Comparison of ENCODE assay signal across 1 cellular context in the genomic region with DNA sequence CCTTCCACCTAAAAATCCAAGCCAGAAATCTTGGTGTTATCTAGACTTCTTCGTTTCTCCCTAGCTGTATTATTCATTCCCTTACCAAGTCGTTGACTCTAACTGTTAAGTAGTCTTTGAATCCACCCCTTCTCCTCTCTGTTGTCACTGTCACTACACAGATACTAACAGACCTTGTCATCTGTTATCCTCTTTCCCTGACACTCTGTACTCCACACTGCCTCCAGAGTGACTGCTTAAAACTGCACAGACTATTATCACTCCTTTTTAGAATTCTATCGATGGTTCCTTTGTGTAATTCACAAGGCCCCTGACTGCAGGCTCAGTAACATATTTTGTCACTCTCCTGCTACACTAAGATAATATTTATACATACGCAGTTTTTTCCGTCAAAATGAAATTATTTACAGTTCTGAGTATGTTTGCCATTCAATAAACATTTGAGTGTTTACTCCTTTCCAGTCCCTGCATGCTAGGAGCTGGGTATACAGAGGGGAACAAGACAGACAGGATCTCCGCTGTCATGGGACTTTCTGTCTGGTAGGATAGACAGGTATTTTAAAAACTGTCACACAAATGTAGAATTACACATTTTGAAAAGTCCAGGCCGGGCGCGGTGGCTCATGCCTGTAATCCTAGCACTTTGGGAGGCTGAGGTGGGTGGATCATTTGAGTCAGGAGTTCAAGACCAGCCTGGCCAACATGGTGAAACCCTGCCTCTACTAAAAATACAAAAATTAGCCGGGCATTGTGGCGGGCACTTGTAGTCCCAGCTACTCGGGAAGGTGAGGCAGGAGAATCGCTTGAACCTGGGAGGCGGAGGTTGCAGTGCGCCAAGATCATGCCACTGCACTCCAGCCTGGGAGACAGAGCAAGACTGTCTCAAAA.
TF ChIP-seq lines count a peak whose summit lies in the region.

No MANE protein-coding gene starts in this region.

TF ChIP-seq in GM23338, 12 proteins besides CTCF, POLR2A, EP300 and RAD21 (continued from another document):
- TF ChIP-seq, protein P1, sequence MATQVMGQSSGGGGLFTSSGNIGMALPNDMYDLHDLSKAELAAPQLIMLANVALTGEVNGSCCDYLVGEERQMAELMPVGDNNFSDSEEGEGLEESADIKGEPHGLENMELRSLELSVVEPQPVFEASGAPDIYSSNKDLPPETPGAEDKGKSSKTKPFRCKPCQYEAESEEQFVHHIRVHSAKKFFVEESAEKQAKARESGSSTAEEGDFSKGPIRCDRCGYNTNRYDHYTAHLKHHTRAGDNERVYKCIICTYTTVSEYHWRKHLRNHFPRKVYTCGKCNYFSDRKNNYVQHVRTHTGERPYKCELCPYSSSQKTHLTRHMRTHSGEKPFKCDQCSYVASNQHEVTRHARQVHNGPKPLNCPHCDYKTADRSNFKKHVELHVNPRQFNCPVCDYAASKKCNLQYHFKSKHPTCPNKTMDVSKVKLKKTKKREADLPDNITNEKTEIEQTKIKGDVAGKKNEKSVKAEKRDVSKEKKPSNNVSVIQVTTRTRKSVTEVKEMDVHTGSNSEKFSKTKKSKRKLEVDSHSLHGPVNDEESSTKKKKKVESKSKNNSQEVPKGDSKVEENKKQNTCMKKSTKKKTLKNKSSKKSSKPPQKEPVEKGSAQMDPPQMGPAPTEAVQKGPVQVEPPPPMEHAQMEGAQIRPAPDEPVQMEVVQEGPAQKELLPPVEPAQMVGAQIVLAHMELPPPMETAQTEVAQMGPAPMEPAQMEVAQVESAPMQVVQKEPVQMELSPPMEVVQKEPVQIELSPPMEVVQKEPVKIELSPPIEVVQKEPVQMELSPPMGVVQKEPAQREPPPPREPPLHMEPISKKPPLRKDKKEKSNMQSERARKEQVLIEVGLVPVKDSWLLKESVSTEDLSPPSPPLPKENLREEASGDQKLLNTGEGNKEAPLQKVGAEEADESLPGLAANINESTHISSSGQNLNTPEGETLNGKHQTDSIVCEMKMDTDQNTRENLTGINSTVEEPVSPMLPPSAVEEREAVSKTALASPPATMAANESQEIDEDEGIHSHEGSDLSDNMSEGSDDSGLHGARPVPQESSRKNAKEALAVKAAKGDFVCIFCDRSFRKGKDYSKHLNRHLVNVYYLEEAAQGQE (IDR thresholded peaks at IDR 0.05; ENCODE audit: unreplicated experiment), result no peak
- TF ChIP-seq, protein P2, sequence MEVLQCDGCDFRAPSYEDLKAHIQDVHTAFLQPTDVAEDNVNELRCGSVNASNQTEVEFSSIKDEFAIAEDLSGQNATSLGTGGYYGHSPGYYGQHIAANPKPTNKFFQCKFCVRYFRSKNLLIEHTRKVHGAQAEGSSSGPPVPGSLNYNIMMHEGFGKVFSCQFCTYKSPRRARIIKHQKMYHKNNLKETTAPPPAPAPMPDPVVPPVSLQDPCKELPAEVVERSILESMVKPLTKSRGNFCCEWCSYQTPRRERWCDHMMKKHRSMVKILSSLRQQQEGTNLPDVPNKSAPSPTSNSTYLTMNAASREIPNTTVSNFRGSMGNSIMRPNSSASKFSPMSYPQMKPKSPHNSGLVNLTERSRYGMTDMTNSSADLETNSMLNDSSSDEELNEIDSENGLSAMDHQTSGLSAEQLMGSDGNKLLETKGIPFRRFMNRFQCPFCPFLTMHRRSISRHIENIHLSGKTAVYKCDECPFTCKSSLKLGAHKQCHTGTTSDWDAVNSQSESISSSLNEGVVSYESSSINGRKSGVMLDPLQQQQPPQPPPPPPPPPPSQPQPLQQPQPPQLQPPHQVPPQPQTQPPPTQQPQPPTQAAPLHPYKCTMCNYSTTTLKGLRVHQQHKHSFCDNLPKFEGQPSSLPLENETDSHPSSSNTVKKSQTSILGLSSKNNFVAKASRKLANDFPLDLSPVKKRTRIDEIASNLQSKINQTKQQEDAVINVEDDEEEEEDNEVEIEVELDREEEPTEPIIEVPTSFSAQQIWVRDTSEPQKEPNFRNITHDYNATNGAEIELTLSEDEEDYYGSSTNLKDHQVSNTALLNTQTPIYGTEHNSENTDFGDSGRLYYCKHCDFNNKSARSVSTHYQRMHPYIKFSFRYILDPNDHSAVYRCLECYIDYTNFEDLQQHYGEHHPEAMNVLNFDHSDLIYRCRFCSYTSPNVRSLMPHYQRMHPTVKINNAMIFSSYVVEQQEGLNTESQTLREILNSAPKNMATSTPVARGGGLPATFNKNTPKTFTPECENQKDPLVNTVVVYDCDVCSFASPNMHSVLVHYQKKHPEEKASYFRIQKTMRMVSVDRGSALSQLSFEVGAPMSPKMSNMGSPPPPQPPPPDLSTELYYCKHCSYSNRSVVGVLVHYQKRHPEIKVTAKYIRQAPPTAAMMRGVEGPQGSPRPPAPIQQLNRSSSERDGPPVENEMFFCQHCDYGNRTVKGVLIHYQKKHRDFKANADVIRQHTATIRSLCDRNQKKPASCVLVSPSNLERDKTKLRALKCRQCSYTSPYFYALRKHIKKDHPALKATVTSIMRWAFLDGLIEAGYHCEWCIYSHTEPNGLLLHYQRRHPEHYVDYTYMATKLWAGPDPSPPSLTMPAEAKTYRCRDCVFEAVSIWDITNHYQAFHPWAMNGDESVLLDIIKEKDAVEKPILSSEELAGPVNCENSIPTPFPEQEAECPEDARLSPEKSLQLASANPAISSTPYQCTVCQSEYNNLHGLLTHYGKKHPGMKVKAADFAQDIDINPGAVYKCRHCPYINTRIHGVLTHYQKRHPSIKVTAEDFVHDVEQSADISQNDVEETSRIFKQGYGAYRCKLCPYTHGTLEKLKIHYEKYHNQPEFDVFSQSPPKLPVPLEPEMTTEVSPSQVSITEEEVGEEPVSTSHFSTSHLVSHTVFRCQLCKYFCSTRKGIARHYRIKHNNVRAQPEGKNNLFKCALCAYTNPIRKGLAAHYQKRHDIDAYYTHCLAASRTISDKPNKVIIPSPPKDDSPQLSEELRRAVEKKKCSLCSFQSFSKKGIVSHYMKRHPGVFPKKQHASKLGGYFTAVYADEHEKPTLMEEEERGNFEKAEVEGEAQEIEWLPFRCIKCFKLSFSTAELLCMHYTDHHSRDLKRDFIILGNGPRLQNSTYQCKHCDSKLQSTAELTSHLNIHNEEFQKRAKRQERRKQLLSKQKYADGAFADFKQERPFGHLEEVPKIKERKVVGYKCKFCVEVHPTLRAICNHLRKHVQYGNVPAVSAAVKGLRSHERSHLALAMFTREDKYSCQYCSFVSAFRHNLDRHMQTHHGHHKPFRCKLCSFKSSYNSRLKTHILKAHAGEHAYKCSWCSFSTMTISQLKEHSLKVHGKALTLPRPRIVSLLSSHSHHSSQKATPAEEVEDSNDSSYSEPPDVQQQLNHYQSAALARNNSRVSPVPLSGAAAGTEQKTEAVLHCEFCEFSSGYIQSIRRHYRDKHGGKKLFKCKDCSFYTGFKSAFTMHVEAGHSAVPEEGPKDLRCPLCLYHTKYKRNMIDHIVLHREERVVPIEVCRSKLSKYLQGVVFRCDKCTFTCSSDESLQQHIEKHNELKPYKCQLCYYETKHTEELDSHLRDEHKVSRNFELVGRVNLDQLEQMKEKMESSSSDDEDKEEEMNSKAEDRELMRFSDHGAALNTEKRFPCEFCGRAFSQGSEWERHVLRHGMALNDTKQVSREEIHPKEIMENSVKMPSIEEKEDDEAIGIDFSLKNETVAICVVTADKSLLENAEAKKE (CRISPR knock-in tag; IDR thresholded peaks at IDR 0.05), result no peak
- no peak for TF ChIP-seq CREB1 (CRISPR knock-in tag; IDR thresholded peaks at IDR 0.05; ENCODE audit: low read depth)
- no peak for TF ChIP-seq JUNB (IDR thresholded peaks at IDR 0.05; ENCODE audit: unreplicated experiment)
- no peak for TF ChIP-seq NANOG (IDR thresholded peaks at IDR 0.05; ENCODE audit: borderline replicate concordance)
- TF ChIP-seq EZH2 (IDR thresholded peaks at IDR 0.05; ENCODE audit: low read depth, unreplicated experiment), result no peak
- no peak for TF ChIP-seq ZNF331 (CRISPR knock-in tag; IDR thresholded peaks at IDR 0.05; ENCODE audit: low read depth)
